8 cellular contexts compared by ENCODE assay signal in the genomic region with DNA sequence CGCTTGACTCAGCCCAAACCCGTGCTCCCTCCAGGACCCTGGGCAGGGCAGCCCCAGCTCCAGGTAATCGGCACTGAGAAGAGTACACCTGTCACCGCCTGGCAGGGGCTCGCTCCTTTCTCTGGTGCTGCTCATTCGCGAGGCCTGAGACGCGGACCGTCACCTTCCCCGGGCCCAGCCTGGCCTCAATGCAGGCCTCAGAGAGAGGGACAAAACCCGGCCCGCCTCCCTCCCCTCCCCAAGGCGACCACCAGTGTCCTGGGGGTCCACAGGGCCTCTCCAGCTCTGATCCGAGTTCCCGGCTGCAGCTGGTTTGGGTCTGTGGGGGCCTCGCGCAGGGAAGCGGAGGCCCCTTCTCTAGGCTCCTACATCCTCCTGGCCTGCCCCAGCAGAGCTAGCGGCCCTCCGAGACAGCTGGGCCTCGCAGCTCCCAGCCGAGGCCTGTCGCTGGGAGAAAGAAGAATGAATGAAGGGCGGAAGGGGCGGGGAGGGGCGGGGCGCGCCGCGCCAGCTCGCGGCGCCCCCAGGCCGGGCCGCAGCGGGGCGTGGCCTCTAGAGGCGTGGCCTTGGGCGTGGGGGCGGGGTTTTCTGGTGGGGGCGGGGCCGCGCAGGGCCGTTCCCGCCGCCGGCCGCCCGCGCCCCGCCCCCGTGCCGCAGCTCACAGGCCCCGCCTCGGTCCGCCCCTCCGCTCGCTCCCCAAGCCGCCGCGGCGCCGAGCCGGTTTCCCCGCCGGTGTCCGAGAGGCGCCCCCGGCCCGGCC. TPM values are rescaled to one million over a fixed set of nuclear protein-coding genes. Genes with fewer than 3 reads are reported as not detected.
DNase-seq lines count a peak whose midpoint lies in the region; ATAC-seq and TF ChIP-seq lines count a peak whose summit lies in the region.

LIMK1 (plus strand) TSS at position 688 of the 760 bp plus-strand sequence. CDS start 187 bp downstream, outside the sequence.

- no peaks in the 10 kb centered on the region for H3K79me2 ChIP-seq in fibroblast of lung (ENCODE audit: control insufficient read depth, insufficient read depth, low read length)

- no peaks in the 10 kb centered on the region for H3K9me3 ChIP-seq in fibroblast of lung (ENCODE audit: control insufficient read depth, insufficient read depth, low read depth, low read length)
- H3K9me3 ChIP-seq in naive thymus-derived CD4-positive, alpha-beta T cell (ENCODE audit: control insufficient read depth in 2 of 3, low read length in 3 of 3) = no peaks in the 10 kb centered on the region

- H3K27me3 ChIP-seq in fibroblast of lung (ENCODE audit: control insufficient read depth, insufficient read depth, low read length) = no peaks in the 10 kb centered on the region
- no peaks in the 10 kb centered on the region for H3K27me3 ChIP-seq in naive thymus-derived CD4-positive, alpha-beta T cell (ENCODE audit: control insufficient read depth in 2 of 2, insufficient read depth in 2 of 2, low read length in 2 of 2)

- POLR2A ChIA-PET in naive thymus-derived CD4-positive, alpha-beta T cell (lab: Charles Lee) = interaction anchor here (0.7 to 1.7 kb wide), 3 partner anchors 11 to 172 kb away, joined by 4 to 11 read pairs (median 5); partner anchors contain the start of gene EIF4H

- no peak for TF ChIP-seq EP300 in Ishikawa (IDR thresholded peaks at IDR 0.05; ENCODE audit: borderline replicate concordance)

- DNase-seq in D341Med (ENCODE audit: low spot score) = peak; percentile 100
- DNase-seq in RKO (ENCODE audit: low spot score) = peak; percentile 76
- peak; percentile 78 for DNase-seq in activated T-helper 1 cell treated with anti-CD3 and anti-CD28 coated beads, Interleukin-12 subunit alpha, Interleukin-12 subunit beta, Interleukin-2, Interleukin-4 antibody, amounts not matched to agents 30 ng/mL and 10 ng/mL and 1 ng/mL, durations not matched to agents 14 hours and 24 hours and 36 hours (ENCODE audit: low spot score)
- DNase-seq in fibroblast of lung (ENCODE audit: low read depth in 2 of 2) = peak; percentile 73 to 86
- DNase-seq in naive thymus-derived CD4-positive, alpha-beta T cell = peak; percentile 71 to 90 (median 83)
- DNase-seq in stimulated activated effector memory CD8-positive, alpha-beta T cell treated with anti-CD3 and anti-CD28 coated beads, Interleukin-12 subunit alpha, Interleukin-12 subunit beta, amount 100 ng/mL, for 72 hours (ENCODE audit: low spot score in 2 of 2) = peak; percentile 76 to 87

- TF ChIP-seq RAD21 in Ishikawa (IDR thresholded peaks at IDR 0.05; ENCODE audit: low read depth) = no peak

- peak; percentile 64 for ATAC-seq in GM21447 (IDR thresholded peaks at IDR 0.05; ENCODE audit: unreplicated experiment)
- ATAC-seq in naive thymus-derived CD4-positive, alpha-beta T cell = peak; percentile 98
- peak; percentile 83 for ATAC-seq in stimulated activated effector memory CD8-positive, alpha-beta T cell treated with anti-CD3 and anti-CD28 coated beads, Interleukin-12 subunit alpha, Interleukin-12 subunit beta, amount 100 ng/mL, for 72 hours

- intact Hi-C loops in activated T-helper 1 cell treated with anti-CD3 and anti-CD28 coated beads, Interleukin-12 subunit alpha, Interleukin-12 subunit beta, Interleukin-2, Interleukin-4 antibody, amounts not matched to agents 30 ng/mL and 10 ng/mL and 1 ng/mL, durations not matched to agents 14 hours and 24 hours and 36 hours (cut with micrococcal nuclease) = loop anchor here (1.0 to 10.0 kb wide), 5 partner anchors 11 to 572 kb away; partner anchors contain the start of genes ABHD11, EIF4H and GTF2I
- intact Hi-C loops in naive thymus-derived CD4-positive, alpha-beta T cell (cut with micrococcal nuclease) = loop anchor here (1.0 to 5.0 kb wide), 10 partner anchors 11 to 1656 kb away; partner anchors contain the start of genes ABHD11 (in 2 of the 2), RFC2 (in 2 of the 2), EIF4H (in 1 of the 2) and HIP1 (in 1 of the 2)

- H3K27ac Mint-ChIP-seq in activated T-helper 1 cell treated with anti-CD3 and anti-CD28 coated beads, Interleukin-12 subunit alpha, Interleukin-12 subunit beta, Interleukin-2, Interleukin-4 antibody, amounts not matched to agents 30 ng/mL and 10 ng/mL and 1 ng/mL, durations not matched to agents 14 hours and 24 hours and 36 hours = peak within 1 kb of the TSS; percentile 89
- peak within 1 kb of the TSS in 8 of 9 donors; percentile 18 to 89 (median 76) for H3K27ac Mint-ChIP-seq in naive thymus-derived CD4-positive, alpha-beta T cell
- H3K27ac Mint-ChIP-seq in stimulated activated effector memory CD8-positive, alpha-beta T cell treated with anti-CD3 and anti-CD28 coated beads, Interleukin-12 subunit alpha, Interleukin-12 subunit beta, amount 100 ng/mL, for 72 hours = peak within 1 kb of the TSS; percentile 85

- peaks cover 13% of the 10 kb centered on the region for H3K4me1 ChIP-seq in fibroblast of lung (ENCODE audit: control insufficient read depth, extremely low read depth, insufficient read depth, low read length)
- peaks cover 7 to 11% of the 10 kb centered on the region in 2 donors for H3K4me1 ChIP-seq in naive thymus-derived CD4-positive, alpha-beta T cell (ENCODE audit: control insufficient read depth in 2 of 2, insufficient read depth in 2 of 2, low read length in 2 of 2)

- H3K4me2 ChIP-seq in fibroblast of lung (ENCODE audit: extremely low read depth, insufficient read depth, low read length) = peak within 1 kb of the TSS; percentile 56

- peaks cover 2% of the 10 kb centered on the region for H3K27me3 Mint-ChIP-seq in activated T-helper 1 cell treated with anti-CD3 and anti-CD28 coated beads, Interleukin-12 subunit alpha, Interleukin-12 subunit beta, Interleukin-2, Interleukin-4 antibody, amounts not matched to agents 30 ng/mL and 10 ng/mL and 1 ng/mL, durations not matched to agents 14 hours and 24 hours and 36 hours (ENCODE audit: insufficient read depth)
- no peaks in the 10 kb centered on the region for H3K27me3 Mint-ChIP-seq in naive thymus-derived CD4-positive, alpha-beta T cell

- CTCF ChIA-PET in naive thymus-derived CD4-positive, alpha-beta T cell (lab: Charles Lee) = interaction anchor here (0.6 to 1.1 kb wide), 3 partner anchors 13 to 627 kb away, joined by 3 read pairs; no protein-coding TSS in a partner anchor

- H4K20me1 ChIP-seq in fibroblast of lung (ENCODE audit: control insufficient read depth, extremely low read depth, insufficient read depth, low read length) = no peaks in the 10 kb centered on the region

- no peaks in the 10 kb centered on the region for H3K9me3 Mint-ChIP-seq in activated T-helper 1 cell treated with anti-CD3 and anti-CD28 coated beads, Interleukin-12 subunit alpha, Interleukin-12 subunit beta, Interleukin-2, Interleukin-4 antibody, amounts not matched to agents 30 ng/mL and 10 ng/mL and 1 ng/mL, durations not matched to agents 14 hours and 24 hours and 36 hours
- H3K9me3 Mint-ChIP-seq in naive thymus-derived CD4-positive, alpha-beta T cell = no peaks in the 10 kb centered on the region
- no peaks in the 10 kb centered on the region for H3K9me3 Mint-ChIP-seq in stimulated activated effector memory CD8-positive, alpha-beta T cell treated with anti-CD3 and anti-CD28 coated beads, Interleukin-12 subunit alpha, Interleukin-12 subunit beta, amount 100 ng/mL, for 72 hours

- peak within 1 kb of the TSS; percentile 88 for H3K4me3 Mint-ChIP-seq in activated T-helper 1 cell treated with anti-CD3 and anti-CD28 coated beads, Interleukin-12 subunit alpha, Interleukin-12 subunit beta, Interleukin-2, Interleukin-4 antibody, amounts not matched to agents 30 ng/mL and 10 ng/mL and 1 ng/mL, durations not matched to agents 14 hours and 24 hours and 36 hours
- H3K4me3 Mint-ChIP-seq in naive thymus-derived CD4-positive, alpha-beta T cell = peak within 1 kb of the TSS; percentile 66 to 89 (median 80)
- H3K4me3 Mint-ChIP-seq in stimulated activated effector memory CD8-positive, alpha-beta T cell treated with anti-CD3 and anti-CD28 coated beads, Interleukin-12 subunit alpha, Interleukin-12 subunit beta, amount 100 ng/mL, for 72 hours = peak within 1 kb of the TSS; percentile 89

- H3K9ac ChIP-seq in fibroblast of lung (ENCODE audit: insufficient read depth, low read length) = peak within 1 kb of the TSS; percentile 74

- peak within 1 kb of the TSS; percentile 30 for H2AFZ ChIP-seq in fibroblast of lung (ENCODE audit: low read length)

- H3K36me3 ChIP-seq in fibroblast of lung (ENCODE audit: control insufficient read depth, insufficient read depth, low read length) = peaks cover 3% of the 10 kb centered on the region
- no peaks in the 10 kb centered on the region for H3K36me3 ChIP-seq in naive thymus-derived CD4-positive, alpha-beta T cell (ENCODE audit: control insufficient read depth in 2 of 3, insufficient read depth in 3 of 3, low read length in 3 of 3)

- peak within 1 kb of the TSS; percentile 58 for H3K27ac ChIP-seq in fibroblast of lung (ENCODE audit: insufficient read depth, low read length)
- peak within 1 kb of the TSS; percentile 69 for H3K27ac ChIP-seq in naive thymus-derived CD4-positive, alpha-beta T cell (ENCODE audit: low read depth, low read length)

- H3K4me1 Mint-ChIP-seq in activated T-helper 1 cell treated with anti-CD3 and anti-CD28 coated beads, Interleukin-12 subunit alpha, Interleukin-12 subunit beta, Interleukin-2, Interleukin-4 antibody, amounts not matched to agents 30 ng/mL and 10 ng/mL and 1 ng/mL, durations not matched to agents 14 hours and 24 hours and 36 hours (ENCODE audit: low read depth) = peaks cover 12% of the 10 kb centered on the region
- H3K4me1 Mint-ChIP-seq in naive thymus-derived CD4-positive, alpha-beta T cell = peaks cover 0 to 18% (median 9%) of the 10 kb centered on the region in 7 donors
- peaks cover 21% of the 10 kb centered on the region for H3K4me1 Mint-ChIP-seq in stimulated activated effector memory CD8-positive, alpha-beta T cell treated with anti-CD3 and anti-CD28 coated beads, Interleukin-12 subunit alpha, Interleukin-12 subunit beta, amount 100 ng/mL, for 72 hours

- no peak for TF ChIP-seq CTCF in fibroblast of lung (conservative IDR thresholded peaks at IDR 0.05 in 1 of 2, IDR thresholded peaks at IDR 0.05 in 1 of 2; ENCODE audit: low read depth in 1 of 2, low read length in 2 of 2)

- peak within 1 kb of the TSS; percentile 19 to 75 (median 47) for H3K4me3 ChIP-seq in fibroblast of lung (replicated peaks in 1 of 4; ENCODE audit: control extremely low read depth in 1 of 4, insufficient read depth in 1 of 4, low read depth in 3 of 4, low read length in 4 of 4)
- peak within 1 kb of the TSS; percentile 44 for H3K4me3 ChIP-seq in naive thymus-derived CD4-positive, alpha-beta T cell (ENCODE audit: low read length)

- peaks cover 13% of the 10 kb centered on the region for H3K36me3 Mint-ChIP-seq in activated T-helper 1 cell treated with anti-CD3 and anti-CD28 coated beads, Interleukin-12 subunit alpha, Interleukin-12 subunit beta, Interleukin-2, Interleukin-4 antibody, amounts not matched to agents 30 ng/mL and 10 ng/mL and 1 ng/mL, durations not matched to agents 14 hours and 24 hours and 36 hours (ENCODE audit: low read depth)
- peaks cover 0 to 14% (median 3%) of the 10 kb centered on the region in 5 donors for H3K36me3 Mint-ChIP-seq in naive thymus-derived CD4-positive, alpha-beta T cell
- peaks cover 32% of the 10 kb centered on the region for H3K36me3 Mint-ChIP-seq in stimulated activated effector memory CD8-positive, alpha-beta T cell treated with anti-CD3 and anti-CD28 coated beads, Interleukin-12 subunit alpha, Interleukin-12 subunit beta, amount 100 ng/mL, for 72 hours

RNA-seq across cellular contexts. Expression of gene LIMK1, which starts in this region (rescaled TPM):
- total RNA-seq in activated T-helper 1 cell treated with anti-CD3 and anti-CD28 coated beads, Interleukin-12 subunit alpha, Interleukin-12 subunit beta, Interleukin-2, Interleukin-4 antibody, amounts not matched to agents 30 ng/mL and 10 ng/mL and 1 ng/mL, durations not matched to agents 14 hours and 24 hours and 36 hours = 24.3 and 25.2 TPM in 2 replicates
- total RNA-seq in fibroblast of lung = 14.9 and 22.5 TPM in 2 replicates
- 22.5 and 40.2 TPM in 2 replicates for polyA plus RNA-seq in fibroblast of lung
- 31.6 and 53.2 TPM in 2 replicates for polyA plus RNA-seq in fibroblast of lung (2012)
- 400 and 624 TPM in 2 replicates for polyA minus RNA-seq in fibroblast of lung (ENCODE audit: low replicate concordance)
- total RNA-seq in naive thymus-derived CD4-positive, alpha-beta T cell = 10 to 100 TPM; 11.0 to 19.7 (median 14.1) TPM
- 1 to 10 TPM; 2.2 to 2.9 TPM for polyA plus RNA-seq in naive thymus-derived CD4-positive, alpha-beta T cell

Comparison
In these comparisons a context has a peak if more than half of its experiments do, and no peak if none do; other contexts are left out.
1. Peak in every context shown above with its lines: DNase-seq, ATAC-seq, H3K4me3 ChIP-seq and H3K27ac ChIP-seq.